16 cellular contexts compared by ENCODE assay signal in the genomic region with DNA sequence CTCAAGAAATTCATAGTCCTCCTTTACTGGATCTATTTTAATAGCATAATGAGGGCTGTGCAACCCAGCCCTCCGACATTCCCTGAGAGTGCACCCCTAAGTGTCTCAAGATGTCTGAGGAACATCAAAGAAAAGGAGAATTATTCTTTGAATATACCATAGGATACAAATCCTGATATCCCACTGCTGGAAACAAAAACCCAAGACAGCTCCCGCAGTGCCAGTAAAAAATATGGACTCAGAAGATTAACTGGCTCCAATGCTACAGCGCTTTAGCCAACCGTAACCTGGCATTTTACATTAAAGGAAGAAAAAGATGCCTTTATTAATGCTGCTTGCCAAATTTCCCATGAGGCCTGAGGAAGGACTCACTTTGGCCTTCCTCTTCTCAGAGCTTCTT.
A peak's percentile ranks its signal among the peaks of the same experiment; 100 is the strongest.
DNase-seq lines count a peak whose midpoint lies in the region; ATAC-seq and TF ChIP-seq lines count a peak whose summit lies in the region.
"Had no signal": no experiment of that assay in that cellular context is flagged by ENCODE, and none has a peak within 500 bp of the region (broad histone marks: within the 10 kb centered on the region; RNA-seq: fewer than 3 reads in every experiment).

No MANE protein-coding gene starts in this region.

- H3K27ac ChIP-seq in fibroblast of lung (ENCODE audit: insufficient read depth, low read length) = peak overlapping the region; percentile 51
- H3K27ac ChIP-seq in osteoblast (ENCODE audit: low read depth, low read length) = peak overlapping the region; percentile 43
- peak overlapping the region; percentile 27 for H3K27ac ChIP-seq in vagina
- H3K27ac ChIP-seq in naive thymus-derived CD4-positive, alpha-beta T cell (ENCODE audit: low read depth, low read length) = no peak overlapping the region
- H3K27ac ChIP-seq: C4-2B had no signal

- TF ChIP-seq RAD21 in Ishikawa (IDR thresholded peaks at IDR 0.05; ENCODE audit: low read depth) = no peak

- H3K36me3 ChIP-seq in fibroblast of lung (ENCODE audit: control insufficient read depth, insufficient read depth, low read length) (no peaks in the 10 kb centered on the region), osteoblast (ENCODE audit: insufficient read depth, low read length) (no peaks in the 10 kb centered on the region), vagina (no peaks in the 10 kb centered on the region)
- no peaks in the 10 kb centered on the region for H3K36me3 ChIP-seq in naive thymus-derived CD4-positive, alpha-beta T cell (ENCODE audit: control insufficient read depth in 2 of 3, insufficient read depth in 3 of 3, low read length in 3 of 3)

- no peak overlapping the region for H3K4me3 ChIP-seq in fibroblast of lung (replicated peaks in 1 of 4; ENCODE audit: control extremely low read depth in 1 of 4, insufficient read depth in 1 of 4, low read depth in 3 of 4, low read length in 4 of 4)
- no peak overlapping the region for H3K4me3 ChIP-seq in osteoblast (ENCODE audit: insufficient read depth, low read length)
- H3K4me3 ChIP-seq in vagina = no peak overlapping the region
- no peak overlapping the region for H3K4me3 ChIP-seq in naive thymus-derived CD4-positive, alpha-beta T cell (ENCODE audit: low read length)

- no peak overlapping the region for H2AFZ ChIP-seq in fibroblast of lung (ENCODE audit: low read length)
- H2AFZ ChIP-seq in osteoblast (ENCODE audit: low read length) = peak overlapping the region; percentile 53

- intact Hi-C loops in vagina (cut with DNase I) = no loop called here
- intact Hi-C loops in naive thymus-derived CD4-positive, alpha-beta T cell (cut with micrococcal nuclease) = no loop called here

- no peaks in the 10 kb centered on the region for H3K36me3 Mint-ChIP-seq in naive thymus-derived CD4-positive, alpha-beta T cell

- peaks cover 0 to 20% (median 13%) of the 10 kb centered on the region in 5 donors for H3K27me3 Mint-ChIP-seq in naive thymus-derived CD4-positive, alpha-beta T cell

- peak; percentile 64; the same call in 1 of the 2 replicates for TF ChIP-seq EP300 in Ishikawa (IDR thresholded peaks at IDR 0.05; ENCODE audit: borderline replicate concordance)

- TF ChIP-seq CTCF in fibroblast of lung (conservative IDR thresholded peaks at IDR 0.05 in 1 of 2, IDR thresholded peaks at IDR 0.05 in 1 of 2; ENCODE audit: low read depth in 1 of 2, low read length in 2 of 2) (no peak), osteoblast (IDR thresholded peaks at IDR 0.05; ENCODE audit: extremely low read depth, low read depth, low read length) (no peak), vagina (IDR thresholded peaks at IDR 0.05) (no peak)

- POLR2A ChIA-PET in naive thymus-derived CD4-positive, alpha-beta T cell (lab: Charles Lee) = no interaction called here

- no peak for ATAC-seq in naive thymus-derived CD4-positive, alpha-beta T cell
- ATAC-seq: HCT116 had no signal

- no peaks in the 10 kb centered on the region for H3K79me2 ChIP-seq in fibroblast of lung (ENCODE audit: control insufficient read depth, insufficient read depth, low read length)
- H3K79me2 ChIP-seq in osteoblast (ENCODE audit: insufficient read depth, low read length) = no peaks in the 10 kb centered on the region

- DNase-seq in fibroblast of lung (ENCODE audit: low read depth in 2 of 2) = no peak
- DNase-seq in osteoblast (ENCODE audit: insufficient read length, low spot score, missing footprints) = no peak
- no peak for DNase-seq in vagina (ENCODE audit: extremely low spot score in 2 of 2)
- DNase-seq in NCI-H345 (lab: John Stamatoyannopoulos, UW) = no peak
- DNase-seq in NCI-H1092 treated with DMSO at 0.1 percent for 48 hours (lab: John Stamatoyannopoulos, UW) = no peak
- DNase-seq in naive thymus-derived CD4-positive, alpha-beta T cell = no peak
- DNase-seq: GF-D8, KG1, NCI-H1436 treated with DMSO at 0.1 percent for 48 hours, NCI-H2029 treated with DMSO at 0.1 percent for 48 hours, NCI-H2171 treated with DMSO at 0.1 percent for 48 hours, NCI-H510A, NCI-H774 had no signal

- no peak overlapping the region for H3K27ac Mint-ChIP-seq in naive thymus-derived CD4-positive, alpha-beta T cell

- peak overlapping the region; percentile 9 for H3K4me2 ChIP-seq in fibroblast of lung (ENCODE audit: extremely low read depth, insufficient read depth, low read length)
- H3K4me2 ChIP-seq in osteoblast (ENCODE audit: insufficient read depth, low read length) = no peak overlapping the region

- H3K9me3 ChIP-seq in fibroblast of lung (ENCODE audit: control insufficient read depth, insufficient read depth, low read depth, low read length) = no peaks in the 10 kb centered on the region
- H3K9me3 ChIP-seq in osteoblast (ENCODE audit: low read depth, low read length) = no peaks in the 10 kb centered on the region
- H3K9me3 ChIP-seq in vagina = no peaks in the 10 kb centered on the region
- no peaks in the 10 kb centered on the region for H3K9me3 ChIP-seq in naive thymus-derived CD4-positive, alpha-beta T cell (ENCODE audit: control insufficient read depth in 2 of 3, low read length in 3 of 3)

- H3K4me1 Mint-ChIP-seq in naive thymus-derived CD4-positive, alpha-beta T cell = no peaks in the 10 kb centered on the region

- peaks cover 20% of the 10 kb centered on the region for H3K4me1 ChIP-seq in fibroblast of lung (ENCODE audit: control insufficient read depth, extremely low read depth, insufficient read depth, low read length)
- H3K4me1 ChIP-seq in osteoblast (ENCODE audit: insufficient read depth, low read length) = peaks cover 21% of the 10 kb centered on the region
- peaks cover 10% of the 10 kb centered on the region for H3K4me1 ChIP-seq in vagina
- H3K4me1 ChIP-seq in naive thymus-derived CD4-positive, alpha-beta T cell (ENCODE audit: control insufficient read depth in 2 of 2, insufficient read depth in 2 of 2, low read length in 2 of 2) = no peaks in the 10 kb centered on the region

- H3K9ac ChIP-seq in fibroblast of lung (ENCODE audit: insufficient read depth, low read length) = no peak overlapping the region

- H3K4me3 Mint-ChIP-seq in naive thymus-derived CD4-positive, alpha-beta T cell = no peak overlapping the region

- no peaks in the 10 kb centered on the region for H4K20me1 ChIP-seq in fibroblast of lung (ENCODE audit: control insufficient read depth, extremely low read depth, insufficient read depth, low read length)
- H4K20me1 ChIP-seq in osteoblast (ENCODE audit: insufficient read depth, low read length) = no peaks in the 10 kb centered on the region

- H3K27me3 ChIP-seq in fibroblast of lung (ENCODE audit: control insufficient read depth, insufficient read depth, low read length) (no peaks in the 10 kb centered on the region), osteoblast (ENCODE audit: insufficient read depth, low read length) (no peaks in the 10 kb centered on the region), vagina (no peaks in the 10 kb centered on the region)
- no peaks in the 10 kb centered on the region for H3K27me3 ChIP-seq in naive thymus-derived CD4-positive, alpha-beta T cell (ENCODE audit: control insufficient read depth in 2 of 2, insufficient read depth in 2 of 2, low read length in 2 of 2)

- no peak for TF ChIP-seq POLR2A in vagina (IDR thresholded peaks at IDR 0.05)

- CTCF ChIA-PET in naive thymus-derived CD4-positive, alpha-beta T cell (lab: Charles Lee) = interaction anchor here (0.6 kb wide), 1 partner anchor 111 kb away, joined by 4 read pairs; no protein-coding TSS in a partner anchor

- peaks cover 0 to 3% (median 0%) of the 10 kb centered on the region in 11 donors for H3K9me3 Mint-ChIP-seq in naive thymus-derived CD4-positive, alpha-beta T cell

TF ChIP-seq in Ishikawa, 13 proteins besides CTCF, POLR2A, EP300 and RAD21:
- TF ChIP-seq NFIC (IDR thresholded peaks at IDR 0.05) (peak; percentile 79), TCF12 (IDR thresholded peaks at IDR 0.05; ENCODE audit: low read depth) (peak; percentile 71), ZBTB7A (IDR thresholded peaks at IDR 0.05; ENCODE audit: low read depth) (no peak), TEAD4 (IDR thresholded peaks at IDR 0.05) (peak; percentile 56)
